Comparison of ENCODE assay signal across 21 cellular contexts in the genomic region with DNA sequence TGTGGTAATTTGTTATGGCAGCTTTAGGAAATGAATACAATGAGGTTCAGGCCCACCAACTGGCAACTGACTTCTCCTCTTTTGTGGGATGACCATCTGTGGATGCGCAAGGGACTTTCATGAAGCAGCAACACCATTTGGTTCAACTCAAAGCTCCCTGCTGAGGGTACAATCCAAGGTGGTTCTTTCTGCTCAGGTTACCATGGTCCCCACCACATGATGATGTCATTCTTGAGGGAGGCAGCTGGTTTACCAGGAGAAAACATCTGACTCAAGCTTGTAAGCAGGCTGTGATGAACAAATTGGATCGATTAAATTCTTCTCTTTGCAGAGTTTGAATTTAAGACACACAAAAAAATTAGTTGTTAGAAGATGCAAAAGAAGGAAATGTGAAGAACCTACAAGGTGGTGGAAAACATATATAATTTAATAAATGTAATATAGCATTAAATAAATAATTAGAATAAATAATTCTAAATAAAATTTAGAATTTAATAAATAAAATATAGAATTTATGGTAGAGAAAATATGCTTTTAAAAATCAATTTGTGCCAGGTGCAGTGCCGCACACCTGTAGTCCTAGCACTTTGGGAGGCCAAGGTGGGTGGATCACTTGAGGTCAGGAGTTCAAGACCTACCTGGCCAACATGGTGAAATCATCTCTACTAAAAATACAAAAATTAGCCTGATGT.
DNase-seq lines count a peak whose midpoint lies in the region; ATAC-seq, FAIRE-seq and TF ChIP-seq lines count a peak whose summit lies in the region.
"Had no signal": no experiment of that assay in that cellular context is flagged by ENCODE, and none has a peak within 500 bp of the region (broad histone marks: within the 10 kb centered on the region; RNA-seq: fewer than 3 reads in every experiment).

No MANE protein-coding gene starts in this region.

- POLR2A ChIA-PET in WTC11 (lab: Charles Lee) = no interaction called here

- H3K4me1 ChIP-seq in right cardiac atrium (ENCODE audit: control insufficient read depth, insufficient read depth, low read length) = no peaks in the 10 kb centered on the region
- H3K4me1 ChIP-seq: HAP-1, Peyer's patch had no signal

- H3K27me3 Mint-ChIP-seq in activated naive CD4-positive, alpha-beta T cell treated with anti-CD3 and anti-CD28 coated beads for 36 hours (ENCODE audit: low read depth) = peaks cover 11% of the 10 kb centered on the region
- H3K27me3 Mint-ChIP-seq in WTC11 (ENCODE audit: low read depth) = no peaks in the 10 kb centered on the region
- H3K27me3 Mint-ChIP-seq: B cell, IgD-negative memory B cell had no signal

- H3K27ac Mint-ChIP-seq in activated naive CD4-positive, alpha-beta T cell treated with anti-CD3 and anti-CD28 coated beads for 36 hours = no peak overlapping the region
- no peak overlapping the region for H3K27ac Mint-ChIP-seq in WTC11
- H3K27ac Mint-ChIP-seq: B cell; CD4-positive, alpha-beta T cell; IgD-negative memory B cell had no signal

- no peaks in the 10 kb centered on the region for H3K9me3 ChIP-seq in right cardiac atrium (ENCODE audit: control insufficient read depth, low read length)
- H3K9me3 ChIP-seq: HAP-1, Peyer's patch had no signal

- H3K36me3 Mint-ChIP-seq in activated naive CD4-positive, alpha-beta T cell treated with anti-CD3 and anti-CD28 coated beads for 36 hours (ENCODE audit: low read depth) = no peaks in the 10 kb centered on the region
- peaks cover 3% of the 10 kb centered on the region; the same call in 1 of the 2 replicates for H3K36me3 Mint-ChIP-seq in WTC11
- H3K36me3 Mint-ChIP-seq: IgD-negative memory B cell had no signal

- H3K27me3 ChIP-seq in right cardiac atrium (ENCODE audit: control insufficient read depth, insufficient read depth) = no peaks in the 10 kb centered on the region
- H3K27me3 ChIP-seq: Peyer's patch had no signal

- no peak for FAIRE-seq in urothelium cell line (lab: Jason Lieb, UNC)

- CTCF ChIA-PET in activated naive CD4-positive, alpha-beta T cell treated with anti-CD3 and anti-CD28 coated beads for 36 hours (lab: Charles Lee) = no interaction called here
- CTCF ChIA-PET in WTC11 (lab: Charles Lee) = no interaction called here

- intact Hi-C loops in activated naive CD4-positive, alpha-beta T cell treated with anti-CD3 and anti-CD28 coated beads for 36 hours (cut with micrococcal nuclease) = no loop called here
- intact Hi-C loops in right cardiac atrium (cut with DNase I) = no loop called here

- no peak overlapping the region for H3K4me3 Mint-ChIP-seq in activated naive CD4-positive, alpha-beta T cell treated with anti-CD3 and anti-CD28 coated beads for 36 hours
- no peak overlapping the region for H3K4me3 Mint-ChIP-seq in WTC11
- H3K4me3 Mint-ChIP-seq: B cell; CD4-positive, alpha-beta T cell; IgD-negative memory B cell had no signal

- WGBS in right cardiac atrium = 91% methylated on average over 3 of the region's 3 CpGs

- H3K4me3 ChIP-seq in right cardiac atrium (ENCODE audit: low read length) = no peak overlapping the region
- H3K4me3 ChIP-seq: HAP-1, Peyer's patch had no signal

- H3K27ac ChIP-seq in right cardiac atrium (ENCODE audit: low read length) = no peak overlapping the region
- H3K27ac ChIP-seq: Peyer's patch had no signal

- H3K9me3 Mint-ChIP-seq in activated naive CD4-positive, alpha-beta T cell treated with anti-CD3 and anti-CD28 coated beads for 36 hours = no peaks in the 10 kb centered on the region
- peaks cover 11% of the 10 kb centered on the region for H3K9me3 Mint-ChIP-seq in WTC11

- ATAC-seq in WTC11 (no peak), HG03135 (IDR thresholded peaks at IDR 0.05; ENCODE audit: unreplicated experiment) (no peak), right cardiac atrium (no peak)
- ATAC-seq: SK-N-SH treated with all-trans-retinoic acid at 6 μM for 48 hours had no signal

- peak; percentile 5 for DNase-seq in activated naive CD4-positive, alpha-beta T cell treated with anti-CD3 and anti-CD28 coated beads for 36 hours
- DNase-seq in activated naive CD4-positive, alpha-beta T cell treated with Interleukin-2 at 50 U/mL for 16 hours = no peak
- DNase-seq in LHCN-M2 (ENCODE audit: low read depth) = peak; percentile 41
- no peak for DNase-seq in WTC11 (ENCODE audit: low spot score)
- DNase-seq in urothelium cell line (ENCODE audit: low spot score) = peak; percentile 25
- no peak for DNase-seq in right cardiac atrium
- DNase-seq: ACHN; CD4-positive, alpha-beta T cell; EL; NCI-H1092 treated with DMSO at 0.1 percent for 48 hours; NCI-H1694; NCI-H2107; NCI-H446 treated with DMSO at 0.1 percent for 48 hours; NCI-H748 treated with DMSO at 0.1 percent for 48 hours; Peyer's patch; Right ventricle myocardium superior had no signal

- TF ChIP-seq CTCF in WTC11 (IDR thresholded peaks at IDR 0.05) = no peak

- no peaks in the 10 kb centered on the region for H3K4me1 Mint-ChIP-seq in activated naive CD4-positive, alpha-beta T cell treated with anti-CD3 and anti-CD28 coated beads for 36 hours (ENCODE audit: low read depth)
- no peaks in the 10 kb centered on the region for H3K4me1 Mint-ChIP-seq in WTC11
- H3K4me1 Mint-ChIP-seq: B cell had no signal

TF ChIP-seq in WTC11, 78 proteins besides CTCF, POLR2A, EP300 and RAD21:
- TF ChIP-seq, protein P1, sequence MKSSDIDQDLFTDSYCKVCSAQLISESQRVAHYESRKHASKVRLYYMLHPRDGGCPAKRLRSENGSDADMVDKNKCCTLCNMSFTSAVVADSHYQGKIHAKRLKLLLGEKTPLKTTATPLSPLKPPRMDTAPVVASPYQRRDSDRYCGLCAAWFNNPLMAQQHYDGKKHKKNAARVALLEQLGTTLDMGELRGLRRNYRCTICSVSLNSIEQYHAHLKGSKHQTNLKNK (CRISPR knock-in tag; IDR thresholded peaks at IDR 0.05) = no peak
- TF ChIP-seq HMGA2 (CRISPR knock-in tag; IDR thresholded peaks at IDR 0.05) = peak; percentile 97
TF ChIP-seq in WTC11: peak in this region for 1.

Comparison
In these comparisons a context has a peak if more than half of its experiments do, and no peak if none do; other contexts are left out.
1. DNase-seq: peak in activated naive CD4-positive, alpha-beta T cell treated with anti-CD3 and anti-CD28 coated beads for 36 hours (single experiment), LHCN-M2 (single experiment) and urothelium cell line (single experiment); none in activated naive CD4-positive, alpha-beta T cell treated with Interleukin-2 at 50 U/mL for 16 hours (single experiment), WTC11 (single experiment) and right cardiac atrium (0 of 3).